23 cellular contexts compared by ENCODE assay signal in the genomic region with DNA sequence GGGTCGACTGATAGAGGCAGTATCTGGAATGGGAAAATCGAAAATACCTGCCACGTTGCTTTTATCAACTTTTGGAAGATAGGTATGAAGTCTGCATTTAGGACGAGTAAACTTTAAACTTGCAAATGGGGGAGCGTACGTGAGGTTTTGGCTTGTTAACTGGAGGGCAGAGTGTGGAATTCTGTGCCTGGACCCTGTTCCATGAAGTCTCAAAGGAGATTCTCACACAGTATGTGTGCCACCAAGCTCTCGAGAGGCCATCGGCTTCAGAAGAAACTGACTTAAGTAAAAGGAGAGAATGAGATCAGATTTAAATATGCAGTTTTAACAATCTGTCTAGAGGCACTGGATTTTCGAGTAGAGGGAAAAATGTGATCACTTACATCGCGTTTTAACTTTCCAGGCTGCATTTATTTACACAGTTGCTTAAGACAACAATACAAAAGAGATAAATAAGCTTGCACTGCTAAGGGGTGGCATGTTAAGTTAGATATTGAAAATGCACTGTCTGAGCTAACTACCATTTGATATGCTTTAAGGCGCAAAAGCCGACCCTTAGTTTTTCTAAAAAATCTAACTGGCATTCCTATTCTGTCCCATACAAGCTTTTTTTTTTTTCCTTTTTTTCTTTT.
A peak's percentile ranks its signal among the peaks of the same experiment; 100 is the strongest.
DNase-seq lines count a peak whose midpoint lies in the region; ATAC-seq and TF ChIP-seq lines count a peak whose summit lies in the region.
"Had no signal": no experiment of that assay in that cellular context is flagged by ENCODE, and none has a peak within 500 bp of the region (broad histone marks: within the 10 kb centered on the region; RNA-seq: fewer than 3 reads in every experiment).

No MANE protein-coding gene starts in this region.

- DNase-seq in hepatocyte (ENCODE audit: low spot score) (no peak), progenitor cell of endocrine pancreas (ENCODE audit: low spot score, unreplicated experiment) (no peak), left lung (no peak), smooth muscle cell (lab: John Stamatoyannopoulos, UW; ENCODE audit: unreplicated experiment) (no peak)
- DNase-seq in stimulated activated naive CD8-positive, alpha-beta T cell treated with anti-CD3 and anti-CD28 coated beads, Interleukin-15, Interleukin-2, amounts not matched to agents 100 U/mL and 50 U/mL, for 24 hours = no peak
- DNase-seq: activated CD4-positive, alpha-beta T cell treated with anti-CD3 and anti-CD28 coated beads for 1 hour; activated CD8-positive, alpha-beta memory T cell treated with anti-CD3 and anti-CD28 coated beads for 24 hours; activated naive CD4-positive, alpha-beta T cell treated with anti-CD3 and anti-CD28 coated beads, Interleukin-2, amount 10 ng/mL, durations not matched to agents 7 days and 5 days; activated T-cell treated with anti-CD3 and anti-CD28 coated beads, Interleukin-2, amount 50 U/mL, for 4 hours; CD4-positive, CD25-positive, alpha-beta regulatory T cell; cerebellar nuclear complex; DMS 273 treated with DMSO at 0.1 percent for 48 hours; foreskin melanocyte; HFFc6; MV-4-11; NCI-H1694; NCI-H526 treated with DMSO at 0.1 percent for 48 hours; T1000 had no signal

- H4K20me1 ChIP-seq in BLaER1 = peaks cover 15% of the 10 kb centered on the region; the same call in 1 of the 2 replicates
- H4K20me1 ChIP-seq in hepatocyte (ENCODE audit: insufficient read depth, poor library complexity, severe bottlenecking) = no peaks in the 10 kb centered on the region
- no peaks in the 10 kb centered on the region for H4K20me1 ChIP-seq in smooth muscle cell (ENCODE audit: low read depth)

- intact Hi-C loops in left lung (cut with DNase I) = loop anchor here in 1 of 2 donors (10.0 kb wide), 1 partner anchor 407 kb away; no protein-coding TSS in a partner anchor

- no peak overlapping the region for H2AFZ ChIP-seq in hepatocyte
- H2AFZ ChIP-seq in smooth muscle cell (ENCODE audit: low read depth) = no peak overlapping the region

- H3K36me3 Mint-ChIP-seq in progenitor cell of endocrine pancreas (ENCODE audit: insufficient read depth) = no peaks in the 10 kb centered on the region
- H3K36me3 Mint-ChIP-seq: activated naive CD4-positive, alpha-beta T cell treated with anti-CD3 and anti-CD28 coated beads, Interleukin-2, amount 10 ng/mL, durations not matched to agents 7 days and 5 days; CD4-positive, CD25-positive, alpha-beta regulatory T cell had no signal

- H3K79me2 ChIP-seq in hepatocyte (no peaks in the 10 kb centered on the region), smooth muscle cell (ENCODE audit: low read depth) (no peaks in the 10 kb centered on the region)

- H3K9me2 ChIP-seq in hepatocyte (replicated peaks; ENCODE audit: insufficient read depth) = no peaks in the 10 kb centered on the region

- H3K27ac ChIP-seq in BLaER1 (peak overlapping the region; percentile 66), HUES6 (ENCODE audit: low read depth, low read length) (no peak overlapping the region), hepatocyte (peak overlapping the region; percentile 11), left lung (no peak overlapping the region), smooth muscle cell (ENCODE audit: low read depth) (no peak overlapping the region)
- H3K27ac ChIP-seq: suprapubic skin, vagina had no signal

- peaks cover 10% of the 10 kb centered on the region for H3F3A ChIP-seq in smooth muscle cell (ENCODE audit: low read depth)

- H3K9ac ChIP-seq in BLaER1 (no peak overlapping the region), HUES6 (ENCODE audit: low read length) (no peak overlapping the region), smooth muscle cell (ENCODE audit: low read depth) (no peak overlapping the region)

- H3K36me3 ChIP-seq in BLaER1 = peaks cover 89% of the 10 kb centered on the region
- H3K36me3 ChIP-seq in HUES6 (ENCODE audit: control insufficient read depth, insufficient read depth, low read length) = no peaks in the 10 kb centered on the region
- no peaks in the 10 kb centered on the region for H3K36me3 ChIP-seq in hepatocyte (replicated peaks; ENCODE audit: insufficient read depth, low read depth)
- H3K36me3 ChIP-seq in left lung = no peaks in the 10 kb centered on the region
- no peaks in the 10 kb centered on the region for H3K36me3 ChIP-seq in smooth muscle cell (ENCODE audit: low read depth)
- H3K36me3 ChIP-seq: suprapubic skin, vagina had no signal

- no peak overlapping the region for H3K4me3 Mint-ChIP-seq in progenitor cell of endocrine pancreas (ENCODE audit: low read depth)
- H3K4me3 Mint-ChIP-seq: activated naive CD4-positive, alpha-beta T cell treated with anti-CD3 and anti-CD28 coated beads, Interleukin-2, amount 10 ng/mL, durations not matched to agents 7 days and 5 days; activated T-cell treated with anti-CD3 and anti-CD28 coated beads, Interleukin-2, amount 50 U/mL, for 4 hours; CD4-positive, CD25-positive, alpha-beta regulatory T cell had no signal

- WGBS in hepatocyte (ENCODE audit: low lambda C conversion rate, missing lambda C conversion rate) = 40% methylated on average over 13 of the region's 13 CpGs
- WGBS in smooth muscle cell (ENCODE audit: low lambda C conversion rate) = 45% methylated on average over 13 of the region's 13 CpGs

- H3K27me3 ChIP-seq in BLaER1 = no peaks in the 10 kb centered on the region
- H3K27me3 ChIP-seq in HUES6 (ENCODE audit: control insufficient read depth, insufficient read depth, low read length) = no peaks in the 10 kb centered on the region
- peaks cover 17% of the 10 kb centered on the region for H3K27me3 ChIP-seq in hepatocyte
- H3K27me3 ChIP-seq in left lung = no peaks in the 10 kb centered on the region
- peaks cover 18% of the 10 kb centered on the region for H3K27me3 ChIP-seq in smooth muscle cell (ENCODE audit: low read depth)
- H3K27me3 ChIP-seq: vagina had no signal

- TF ChIP-seq CTCF in hepatocyte (IDR thresholded peaks at IDR 0.05; ENCODE audit: poor library complexity) (no peak), progenitor cell of endocrine pancreas (IDR thresholded peaks at IDR 0.05; ENCODE audit: unreplicated experiment) (no peak), left lung (IDR thresholded peaks at IDR 0.05) (no peak), smooth muscle cell (IDR thresholded peaks at IDR 0.05; ENCODE audit: borderline replicate concordance, insufficient read depth, poor library complexity, severe bottlenecking) (no peak)

- ATAC-seq in left lung (no peak), HG03135 (IDR thresholded peaks at IDR 0.05; ENCODE audit: unreplicated experiment) (no peak)
- no peak for ATAC-seq in stimulated activated naive CD8-positive, alpha-beta T cell treated with anti-CD3 and anti-CD28 coated beads, Interleukin-15, Interleukin-2, amounts not matched to agents 100 U/mL and 50 U/mL, for 24 hours
- ATAC-seq: activated T-cell treated with anti-CD3 and anti-CD28 coated beads, Interleukin-2, amount 50 U/mL, for 4 hours had no signal

- no peaks in the 10 kb centered on the region for H3K9me3 ChIP-seq in BLaER1
- no peaks in the 10 kb centered on the region for H3K9me3 ChIP-seq in HUES6 (ENCODE audit: control insufficient read depth, insufficient read depth, low read depth, low read length)
- no peaks in the 10 kb centered on the region for H3K9me3 ChIP-seq in hepatocyte (ENCODE audit: low read depth)
- no peaks in the 10 kb centered on the region for H3K9me3 ChIP-seq in left lung
- H3K9me3 ChIP-seq in smooth muscle cell (replicated peaks; ENCODE audit: low read depth) = no peaks in the 10 kb centered on the region
- H3K9me3 ChIP-seq: suprapubic skin, vagina had no signal

- peak overlapping the region; percentile 5 for H3K27ac Mint-ChIP-seq in progenitor cell of endocrine pancreas
- H3K27ac Mint-ChIP-seq: activated naive CD4-positive, alpha-beta T cell treated with anti-CD3 and anti-CD28 coated beads, Interleukin-2, amount 10 ng/mL, durations not matched to agents 7 days and 5 days; CD4-positive, CD25-positive, alpha-beta regulatory T cell; HFFc6 had no signal

- peaks cover 98% of the 10 kb centered on the region for H3K4me1 ChIP-seq in BLaER1
- peaks cover 36% of the 10 kb centered on the region for H3K4me1 ChIP-seq in HUES6 (ENCODE audit: control insufficient read depth, insufficient read depth, low read length)
- peaks cover 8% of the 10 kb centered on the region for H3K4me1 ChIP-seq in hepatocyte (ENCODE audit: insufficient read depth)
- H3K4me1 ChIP-seq in left lung = no peaks in the 10 kb centered on the region
- peaks cover 35% of the 10 kb centered on the region for H3K4me1 ChIP-seq in smooth muscle cell (ENCODE audit: low read depth)

- H3K4me1 Mint-ChIP-seq in progenitor cell of endocrine pancreas (ENCODE audit: low read depth) = peaks cover 15% of the 10 kb centered on the region
- H3K4me1 Mint-ChIP-seq: activated naive CD4-positive, alpha-beta T cell treated with anti-CD3 and anti-CD28 coated beads, Interleukin-2, amount 10 ng/mL, durations not matched to agents 7 days and 5 days had no signal

- H3K27me3 Mint-ChIP-seq in progenitor cell of endocrine pancreas = peaks cover 30% of the 10 kb centered on the region

- no peaks in the 10 kb centered on the region for H3K9me3 Mint-ChIP-seq in progenitor cell of endocrine pancreas (ENCODE audit: low read depth)
- H3K9me3 Mint-ChIP-seq: activated naive CD4-positive, alpha-beta T cell treated with anti-CD3 and anti-CD28 coated beads, Interleukin-2, amount 10 ng/mL, durations not matched to agents 7 days and 5 days; activated T-cell treated with anti-CD3 and anti-CD28 coated beads, Interleukin-2, amount 50 U/mL, for 4 hours; CD4-positive, CD25-positive, alpha-beta regulatory T cell; HFFc6 had no signal

- no peak overlapping the region for H3K4me3 ChIP-seq in BLaER1
- H3K4me3 ChIP-seq in HUES6 (ENCODE audit: low read depth, low read length) = peak overlapping the region; percentile 46
- H3K4me3 ChIP-seq in hepatocyte = no peak overlapping the region
- H3K4me3 ChIP-seq in left lung = no peak overlapping the region
- H3K4me3 ChIP-seq in smooth muscle cell = no peak overlapping the region
- H3K4me3 ChIP-seq: suprapubic skin, vagina had no signal

- H3K4me2 ChIP-seq in BLaER1 = peak overlapping the region; percentile 10; the same call in 1 of the 2 replicates
- peak overlapping the region; percentile 11 for H3K4me2 ChIP-seq in hepatocyte
- no peak overlapping the region for H3K4me2 ChIP-seq in smooth muscle cell

Comparison
In these comparisons a context has a peak if more than half of its experiments do, and no peak if none do; other contexts are left out.
1. H3K27ac ChIP-seq: peak in BLaER1 (single experiment) and hepatocyte (single experiment); none in HUES6 (single experiment), left lung (0 of 2) and smooth muscle cell (single experiment).